ENCODE assay signal across 1 cellular context in the genomic region with DNA sequence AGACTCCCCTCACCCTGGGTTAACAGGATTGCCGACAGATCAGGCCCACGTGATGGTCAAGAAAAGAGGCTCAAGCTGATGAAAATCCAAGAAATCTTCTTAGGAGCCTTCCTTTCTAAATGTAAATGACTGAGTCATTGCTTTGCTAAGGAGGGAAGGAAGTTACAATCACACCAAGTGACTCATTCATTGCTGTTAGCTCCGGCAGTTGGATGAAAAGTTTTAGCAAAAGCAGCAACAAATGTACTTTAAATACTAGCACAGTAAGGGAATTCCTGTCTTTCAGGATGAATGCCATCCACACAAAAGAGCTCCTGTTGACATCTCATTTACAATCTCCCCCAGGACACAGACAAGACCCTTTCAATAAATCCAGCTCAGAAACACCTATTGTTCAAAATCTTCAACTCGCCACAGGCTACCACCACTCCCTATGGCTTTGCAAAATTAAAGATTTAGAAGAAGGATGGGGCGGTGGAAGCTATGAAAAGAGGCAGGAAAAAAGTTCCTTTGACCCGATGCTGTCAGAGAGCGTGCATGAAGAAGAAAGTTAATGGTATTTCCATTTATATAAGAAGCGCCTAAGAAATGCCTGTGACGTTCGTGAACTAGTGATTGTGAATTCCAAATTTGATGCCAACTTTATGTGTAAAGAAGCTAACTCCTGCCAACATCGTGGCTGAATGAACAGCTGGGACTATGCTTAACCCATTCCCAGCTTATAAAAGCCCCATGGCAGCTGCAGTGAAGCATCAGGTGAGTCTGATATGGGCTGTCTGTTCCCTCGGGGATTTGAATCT.
A peak's percentile ranks its signal among the peaks of the same experiment; 100 is the strongest.
TF ChIP-seq lines count a peak whose summit lies in the region.

No MANE protein-coding gene starts in this region.

TF ChIP-seq in K562, 482 proteins besides CTCF, POLR2A, EP300 and RAD21 (continues in another document):
- TF ChIP-seq MLX (CRISPR knock-in tag; conservative IDR thresholded peaks at IDR 0.05) (no peak), ZFP1 (CRISPR knock-in tag; IDR thresholded peaks at IDR 0.05) (peak; percentile 52; the same call in 1 of the 2 replicates), ZSCAN32 (CRISPR knock-in tag; IDR thresholded peaks at IDR 0.05) (peak; percentile 64), NBN (IDR thresholded peaks at IDR 0.05; ENCODE audit: low read depth) (no peak), ZNF740 (CRISPR knock-in tag; IDR thresholded peaks at IDR 0.05) (no peak), ZNF740 (tag; IDR thresholded peaks at IDR 0.05) (peak in 1 of 2 experiments; percentile 72; a peak in 1 of 4 replicates), PPARD (CRISPR knock-in tag; IDR thresholded peaks at IDR 0.05) (no peak), BRD4 (IDR thresholded peaks at IDR 0.05) (peak; percentile 98; the same call in 1 of the 2 replicates), RCOR1 (IDR thresholded peaks at IDR 0.05; ENCODE audit: borderline replicate concordance in 1 of 2, low read depth in 2 of 2, low read length in 2 of 2) (peak in 1 of 2 experiments; percentile 65; a peak in 1 of 4 replicates), TEAD2 (tag; IDR thresholded peaks at IDR 0.05) (peak; percentile 4; the same call in 1 of the 2 replicates), ESRRA (IDR thresholded peaks at IDR 0.05; ENCODE audit: borderline replicate concordance, low read depth) (no peak), L3MBTL2 (IDR thresholded peaks at IDR 0.05) (no peak), ZBTB17 (CRISPR knock-in tag; IDR thresholded peaks at IDR 0.05) (peak; percentile 46), BRD9 (IDR thresholded peaks at IDR 0.05; ENCODE audit: low read depth, partially characterized antibody) (no peak), SFPQ (IDR thresholded peaks at IDR 0.05; ENCODE audit: low read depth, low read length) (no peak), RBBP5 (IDR thresholded peaks at IDR 0.05; ENCODE audit: borderline replicate concordance, insufficient read depth, low read length, poor library complexity, severe bottlenecking) (peak; percentile 2), ZNF583 (CRISPR knock-in tag; IDR thresholded peaks at IDR 0.05) (0 out of 2 replicates have a peak, but pooled peaks have one; percentile 5), TBL1XR1 (IDR thresholded peaks at IDR 0.05; ENCODE audit: low read length in 2 of 2) (peak; percentile 12 to 75; a peak in 3 of 4 replicates), HMGN3 (IDR thresholded peaks at IDR 0.05; ENCODE audit: borderline replicate concordance, extremely low read depth, insufficient read length, low read depth, low read length) (peak; percentile 8), JUND (IDR thresholded peaks at IDR 0.05; ENCODE audit: borderline replicate concordance, low read depth, low read length) (peak; percentile 100), JUND (tag; IDR thresholded peaks at IDR 0.05; ENCODE audit: borderline replicate concordance, low read depth, low read length) (peak; percentile 97), ZNF586 (CRISPR knock-in tag; conservative IDR thresholded peaks at IDR 0.05) (peak; percentile 1; the same call in 1 of the 2 replicates), AFF4 (CRISPR knock-in tag; IDR thresholded peaks at IDR 0.05) (no peak), MTA3 (IDR thresholded peaks at IDR 0.05; ENCODE audit: borderline replicate concordance) (no peak), ZNF277 (CRISPR knock-in tag; IDR thresholded peaks at IDR 0.05; ENCODE audit: borderline replicate concordance) (no peak), ZNF184 (CRISPR knock-in tag; IDR thresholded peaks at IDR 0.05) (no peak), SETDB1 (IDR thresholded peaks at IDR 0.05; ENCODE audit: low read length) (no peak), POLR2G (IDR thresholded peaks at IDR 0.05; ENCODE audit: low read depth, low read length) (peak; percentile 83), GABPA (tag; conservative IDR thresholded peaks at IDR 0.05; ENCODE audit: low read depth) (no peak), ZNF274 (IDR thresholded peaks at IDR 0.05; ENCODE audit: borderline replicate concordance, low read depth, low read length) (no peak), HMGXB4 (CRISPR knock-in tag; IDR thresholded peaks at IDR 0.05) (0 out of 2 replicates have a peak, but pooled peaks have one; percentile 11), SIRT6 (IDR thresholded peaks at IDR 0.05; ENCODE audit: low read depth, low read length) (peak; percentile 85), ATF1 (CRISPR knock-in tag; IDR thresholded peaks at IDR 0.05) (no peak), ATF1 (tag; IDR thresholded peaks at IDR 0.05) (peak; percentile 58; the same call in 1 of the 2 replicates), ZFPM2 (CRISPR knock-in tag; IDR thresholded peaks at IDR 0.05) (peak; percentile 93), KHSRP (IDR thresholded peaks at IDR 0.05) (no peak), ZNF77 (CRISPR knock-in tag; IDR thresholded peaks at IDR 0.05) (0 out of 2 replicates have a peak, but pooled peaks have one; percentile 76), ARID4B (CRISPR knock-in tag; IDR thresholded peaks at IDR 0.05) (peak; percentile 47), TCF3 (CRISPR knock-in tag; IDR thresholded peaks at IDR 0.05) (no peak), PYGO2 (tag; IDR thresholded peaks at IDR 0.05) (no peak), ATF7 (IDR thresholded peaks at IDR 0.05) (no peak), TAL1 (IDR thresholded peaks at IDR 0.05) (no peak), CHD2 (IDR thresholded peaks at IDR 0.05; ENCODE audit: low read depth, low read length) (no peak)
- TF ChIP-seq, protein P1, sequence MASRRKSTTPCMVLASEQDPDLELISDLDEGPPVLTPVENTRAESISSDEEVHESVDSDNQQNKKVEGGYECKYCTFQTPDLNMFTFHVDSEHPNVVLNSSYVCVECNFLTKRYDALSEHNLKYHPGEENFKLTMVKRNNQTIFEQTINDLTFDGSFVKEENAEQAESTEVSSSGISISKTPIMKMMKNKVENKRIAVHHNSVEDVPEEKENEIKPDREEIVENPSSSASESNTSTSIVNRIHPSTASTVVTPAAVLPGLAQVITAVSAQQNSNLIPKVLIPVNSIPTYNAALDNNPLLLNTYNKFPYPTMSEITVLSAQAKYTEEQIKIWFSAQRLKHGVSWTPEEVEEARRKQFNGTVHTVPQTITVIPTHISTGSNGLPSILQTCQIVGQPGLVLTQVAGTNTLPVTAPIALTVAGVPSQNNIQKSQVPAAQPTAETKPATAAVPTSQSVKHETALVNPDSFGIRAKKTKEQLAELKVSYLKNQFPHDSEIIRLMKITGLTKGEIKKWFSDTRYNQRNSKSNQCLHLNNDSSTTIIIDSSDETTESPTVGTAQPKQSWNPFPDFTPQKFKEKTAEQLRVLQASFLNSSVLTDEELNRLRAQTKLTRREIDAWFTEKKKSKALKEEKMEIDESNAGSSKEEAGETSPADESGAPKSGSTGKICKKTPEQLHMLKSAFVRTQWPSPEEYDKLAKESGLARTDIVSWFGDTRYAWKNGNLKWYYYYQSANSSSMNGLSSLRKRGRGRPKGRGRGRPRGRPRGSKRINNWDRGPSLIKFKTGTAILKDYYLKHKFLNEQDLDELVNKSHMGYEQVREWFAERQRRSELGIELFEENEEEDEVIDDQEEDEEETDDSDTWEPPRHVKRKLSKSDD (conservative IDR thresholded peaks at IDR 0.05; ENCODE audit: low read length) = no peak
